Comparison of ENCODE assay signal across 8 cellular contexts in the genomic region with DNA sequence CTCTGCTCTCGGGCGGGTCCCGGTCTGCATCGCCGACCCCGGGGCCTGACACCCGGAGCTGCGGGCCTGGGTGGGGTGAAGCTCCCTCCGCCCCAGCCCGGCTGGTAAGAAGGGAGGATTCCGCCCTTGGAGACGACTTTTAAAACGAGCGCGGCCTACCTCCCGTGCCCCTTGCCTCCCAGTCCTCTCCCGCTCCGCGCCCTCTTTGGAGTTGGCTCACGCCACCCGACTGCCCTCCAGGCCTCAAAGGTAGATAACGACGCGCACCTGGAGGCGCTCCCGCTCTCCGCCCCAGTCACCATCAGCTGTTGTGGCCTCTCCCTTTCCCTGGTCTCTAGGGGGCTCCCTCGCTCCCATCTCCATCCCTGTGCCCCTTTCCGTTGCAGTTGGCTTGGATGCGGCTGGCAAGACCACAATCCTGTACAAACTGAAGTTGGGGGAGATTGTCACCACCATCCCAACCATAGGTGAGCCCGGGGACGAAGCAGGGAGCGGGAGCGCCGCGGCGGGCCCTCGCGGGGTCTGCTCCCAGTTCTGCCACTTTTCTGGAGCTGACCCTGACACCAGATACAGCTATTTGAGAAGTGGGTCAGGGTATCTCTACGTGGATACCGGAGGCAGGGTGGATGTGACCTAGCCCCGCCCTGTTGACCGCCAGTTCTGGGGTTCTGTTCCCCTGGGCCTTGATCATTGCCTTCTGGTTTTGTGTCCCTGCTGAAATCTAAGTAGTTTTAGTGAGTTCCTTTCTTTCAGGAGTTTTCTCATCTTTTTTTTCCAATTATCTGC. TPM values are rescaled to one million over a fixed set of nuclear protein-coding genes. Genes with fewer than 3 reads are reported as not detected.
A peak's percentile ranks its signal among the peaks of the same experiment; 100 is the strongest.
DNase-seq lines count a peak whose midpoint lies in the region; ATAC-seq, FAIRE-seq and TF ChIP-seq lines count a peak whose summit lies in the region.

No MANE protein-coding gene starts in this region.

- H4K20me1 ChIP-seq in GM23338 (replicated peaks; ENCODE audit: insufficient read depth) (peaks cover 16% of the 10 kb centered on the region), keratinocyte (ENCODE audit: control insufficient read depth, extremely low read depth, insufficient read depth, low read length) (no peaks in the 10 kb centered on the region), smooth muscle cell (ENCODE audit: low read depth) (peaks cover 23% of the 10 kb centered on the region)

- no peaks in the 10 kb centered on the region for H3K9me2 ChIP-seq in GM23338 (ENCODE audit: insufficient read depth)

- H3K27me3 Mint-ChIP-seq in GM23338 (ENCODE audit: insufficient read depth, low read depth, poor library complexity) (peaks cover 37% of the 10 kb centered on the region), chondrocyte (ENCODE audit: low read depth) (no peaks in the 10 kb centered on the region)

- H3K4me3 ChIP-seq in GM23338 (peak overlapping the region; percentile 97), keratinocyte (ENCODE audit: control insufficient read depth in 2 of 3, extremely low read depth in 1 of 3, insufficient read depth in 2 of 3, low read depth in 1 of 3, low read length in 3 of 3) (peak overlapping the region; percentile 85 to 88 (median 88)), smooth muscle cell (peak overlapping the region; percentile 98)

- H3K9me3 Mint-ChIP-seq in GM23338 (no peaks in the 10 kb centered on the region; the same call in 2 of the 3 replicates), chondrocyte (ENCODE audit: low read depth) (no peaks in the 10 kb centered on the region)

- dilution Hi-C loops in keratinocyte (cut with MboI; ENCODE audit: extremely low pct_ligation_motif_present, low sequenced_read_pairs), result no loop called here

- TF ChIP-seq CTCF in GM23338 (conservative IDR thresholded peaks at IDR 0.05; ENCODE audit: low read depth in 2 of 2) (peak; percentile 62 to 92), chondrocyte (IDR thresholded peaks at IDR 0.05) (peak; percentile 80), keratinocyte (optimal IDR thresholded peaks at IDR 0.05 in 1 of 3, IDR thresholded peaks at IDR 0.05 in 1 of 3, conservative IDR thresholded peaks at IDR 0.05 in 1 of 3; ENCODE audit: extremely low read depth in 1 of 3, insufficient read depth in 2 of 3, low read length in 3 of 3) (peak; percentile 49 to 86 (median 55)), smooth muscle cell (IDR thresholded peaks at IDR 0.05; ENCODE audit: borderline replicate concordance, insufficient read depth, poor library complexity, severe bottlenecking) (peak; percentile 39)

- peak overlapping the region; percentile 76; the same call in 1 of the 2 replicates for H3K27ac ChIP-seq in GM23338 (ENCODE audit: low read depth)
- H3K27ac ChIP-seq in keratinocyte (ENCODE audit: control insufficient read depth, insufficient read depth, low read length), result peak overlapping the region; percentile 79
- H3K27ac ChIP-seq in smooth muscle cell (ENCODE audit: low read depth), result peak overlapping the region; percentile 69

- peak; percentile 72 for ATAC-seq in GM23338

- FAIRE-seq in keratinocyte (lab: Jason Lieb, UNC), result no peak

- H2AFZ ChIP-seq in GM23338 (peak overlapping the region; percentile 91), keratinocyte (ENCODE audit: control insufficient read depth, low read length) (peak overlapping the region; percentile 88), smooth muscle cell (ENCODE audit: low read depth) (peak overlapping the region; percentile 95)

- H3K4me3 Mint-ChIP-seq in GM23338 (peak overlapping the region; percentile 90), chondrocyte (ENCODE audit: unreplicated experiment) (peak overlapping the region; percentile 92)

- 4% methylated on average over 43 of the region's 43 CpGs for WGBS in smooth muscle cell (ENCODE audit: low lambda C conversion rate)

- H3K4me1 ChIP-seq in GM23338 (ENCODE audit: insufficient read depth) (peaks cover 27% of the 10 kb centered on the region), keratinocyte (ENCODE audit: control insufficient read depth, extremely low read depth, insufficient read depth, low read length) (peaks cover 30% of the 10 kb centered on the region), smooth muscle cell (ENCODE audit: low read depth) (peaks cover 18% of the 10 kb centered on the region)

- peak overlapping the region; percentile 98 for H3K4me2 ChIP-seq in GM23338
- H3K4me2 ChIP-seq in keratinocyte (ENCODE audit: control insufficient read depth, extremely low read depth, insufficient read depth, low read depth, low read length), result peak overlapping the region; percentile 86
- H3K4me2 ChIP-seq in smooth muscle cell, result peak overlapping the region; percentile 90

- H3K9me3 ChIP-seq in keratinocyte (ENCODE audit: control insufficient read depth, low read depth, low read length) (no peaks in the 10 kb centered on the region), smooth muscle cell (replicated peaks; ENCODE audit: low read depth) (no peaks in the 10 kb centered on the region)

- peaks cover 24% of the 10 kb centered on the region for H3K79me2 ChIP-seq in GM23338 (replicated peaks; ENCODE audit: insufficient read depth)
- peaks cover 29% of the 10 kb centered on the region for H3K79me2 ChIP-seq in keratinocyte (ENCODE audit: control insufficient read depth, insufficient read depth, low read length)
- peaks cover 33% of the 10 kb centered on the region for H3K79me2 ChIP-seq in smooth muscle cell (ENCODE audit: low read depth)

- DNase-seq in GDM1 (lab: John Stamatoyannopoulos, UW) (peak; percentile 41), GM23338 (ENCODE audit: low spot score) (peak; percentile 91), LHCN-M2 (ENCODE audit: low read depth) (peak; percentile 69), SW 1271 (lab: John Stamatoyannopoulos, UW) (peak; percentile 32 to 61), chondrocyte (ENCODE audit: low spot score) (no peak), keratinocyte (ENCODE audit: low read depth, low spot score) (no peak), smooth muscle cell (lab: John Stamatoyannopoulos, UW; ENCODE audit: unreplicated experiment) (peak; percentile 34), mesenteric fat pad (ENCODE audit: low spot score) (no peak)

- H3K27ac Mint-ChIP-seq in GM23338 (peak overlapping the region; percentile 93), chondrocyte (ENCODE audit: unreplicated experiment) (peak overlapping the region; percentile 91)

- H3K4me1 Mint-ChIP-seq in GM23338 (peaks cover 23% of the 10 kb centered on the region), chondrocyte (ENCODE audit: low read depth) (peaks cover 40% of the 10 kb centered on the region)

- H3K27me3 ChIP-seq in GM23338 (ENCODE audit: insufficient read depth) (peaks cover 24% of the 10 kb centered on the region), keratinocyte (ENCODE audit: control insufficient read depth, extremely low read depth, insufficient read depth, low read length) (no peaks in the 10 kb centered on the region), smooth muscle cell (ENCODE audit: low read depth) (no peaks in the 10 kb centered on the region)

- peaks cover 8% of the 10 kb centered on the region for H3F3A ChIP-seq in GM23338 (replicated peaks; ENCODE audit: low read depth)
- no peaks in the 10 kb centered on the region for H3F3A ChIP-seq in smooth muscle cell (ENCODE audit: low read depth)

- H3K36me3 Mint-ChIP-seq in GM23338 (ENCODE audit: low read depth), result peaks cover 31% of the 10 kb centered on the region
- H3K36me3 Mint-ChIP-seq in chondrocyte (ENCODE audit: low read depth), result peaks cover 12% of the 10 kb centered on the region

- H3K36me3 ChIP-seq in GM23338 (ENCODE audit: insufficient read depth), result peaks cover 10% of the 10 kb centered on the region
- H3K36me3 ChIP-seq in keratinocyte (ENCODE audit: control insufficient read depth in 2 of 2, extremely low read depth in 1 of 2, insufficient read depth in 2 of 2, low read length in 2 of 2), result peaks cover 9% of the 10 kb centered on the region in 2 experiments
- peaks cover 3% of the 10 kb centered on the region for H3K36me3 ChIP-seq in smooth muscle cell (ENCODE audit: low read depth)

- peak overlapping the region; percentile 90 for H3K9ac ChIP-seq in keratinocyte (ENCODE audit: control insufficient read depth, extremely low read depth, insufficient read depth, low read length)
- H3K9ac ChIP-seq in smooth muscle cell (ENCODE audit: low read depth), result peak overlapping the region; percentile 97

- peaks cover 2% of the 10 kb centered on the region for H3K9me1 ChIP-seq in keratinocyte (ENCODE audit: control insufficient read depth, extremely low read depth, insufficient read depth, low read length)

RNA-seq across cellular contexts. Expression of gene ARF5, which starts 0.7 kb away (rescaled TPM):
- 196 TPM in 2 replicates for total RNA-seq in GM23338 (2014; rRNA removed; shearing (Covaris generic))
- 201 and 206 TPM in 2 replicates for polyA plus RNA-seq in GM23338 (2016; fragmentation: Nextera tagmentation; extraction: Ambion mirVana)
- 300 and 309 TPM in 2 replicates for total RNA-seq in LHCN-M2 (2014; rRNA removed)
- polyA plus RNA-seq in LHCN-M2 (2012), result 345 TPM
- 137 to 143 TPM (median 137 TPM) in 3 replicates for total RNA-seq in chondrocyte
- polyA plus RNA-seq in keratinocyte, result 258 to 322 TPM (median 274 TPM) in 3 replicates
- polyA plus RNA-seq in keratinocyte (2011; ENCODE audit: low read depth), result 663 TPM
- 182 and 307 TPM in 2 replicates for polyA plus RNA-seq in keratinocyte (2011; cell fraction: cytosol; rRNA removed)
- 127 and 141 TPM in 2 replicates for polyA plus RNA-seq in keratinocyte (2011; cell fraction: nucleus; rRNA removed)
- polyA plus RNA-seq in keratinocyte (2012; ENCODE audit: low replicate concordance), result 168 and 215 TPM in 2 replicates
- polyA minus RNA-seq in keratinocyte, result 106 to 236 TPM (median 144 TPM) in 3 replicates
- 167 TPM for polyA minus RNA-seq in keratinocyte (2011; cell fraction: cytosol; rRNA and poly(A)+ RNA removed)
- 40.5 and 42.7 TPM in 2 replicates for polyA minus RNA-seq in keratinocyte (2011; cell fraction: nucleus; rRNA and poly(A)+ RNA removed)
- total RNA-seq in smooth muscle cell, result 184 and 219 TPM in 2 replicates
- 196 and 236 TPM in 2 replicates for polyA plus RNA-seq in smooth muscle cell
- 96.2 TPM for total RNA-seq in mesenteric fat pad

RNA-seq across cellular contexts. Expression of gene GCC1, which starts 3.5 kb away (rescaled TPM):
- 17.6 and 21.1 TPM in 2 replicates for total RNA-seq in GM23338 (2014; rRNA removed; shearing (Covaris generic))
- 2.4 and 3.2 TPM in 2 replicates for polyA plus RNA-seq in GM23338 (2016; fragmentation: Nextera tagmentation; extraction: Ambion mirVana)
- total RNA-seq in LHCN-M2 (2014; rRNA removed), result 23.4 and 25.7 TPM in 2 replicates
- polyA plus RNA-seq in LHCN-M2 (2012), result 12.9 TPM
- total RNA-seq in chondrocyte, result 15.8 to 19.9 TPM (median 18.9 TPM) in 3 replicates
- 8.7 to 9.5 TPM (median 8.9 TPM) in 3 replicates for polyA plus RNA-seq in keratinocyte
- polyA plus RNA-seq in keratinocyte (2011; ENCODE audit: low read depth), result 14.9 TPM
- polyA plus RNA-seq in keratinocyte (2011; cell fraction: cytosol; rRNA removed), result 9.2 and 10.0 TPM in 2 replicates
- polyA plus RNA-seq in keratinocyte (2011; cell fraction: nucleus; rRNA removed), result 12.1 and 12.4 TPM in 2 replicates
- polyA plus RNA-seq in keratinocyte (2012; ENCODE audit: low replicate concordance), result 14.7 and 15.2 TPM in 2 replicates
- polyA minus RNA-seq in keratinocyte, result 14.7 to 16.9 TPM (median 16.6 TPM) in 3 replicates
- 13.2 TPM for polyA minus RNA-seq in keratinocyte (2011; cell fraction: cytosol; rRNA and poly(A)+ RNA removed)
- polyA minus RNA-seq in keratinocyte (2011; cell fraction: nucleus; rRNA and poly(A)+ RNA removed), result 9.4 and 15.2 TPM in 2 replicates
- total RNA-seq in smooth muscle cell, result 14.2 and 17.1 TPM in 2 replicates
- 15.6 and 20.3 TPM in 2 replicates for polyA plus RNA-seq in smooth muscle cell
- total RNA-seq in mesenteric fat pad, result 16.4 TPM

RNA-seq across cellular contexts. Expression of gene FSCN3, which starts 4.6 kb away (rescaled TPM):
- total RNA-seq in GM23338 (2014; rRNA removed; shearing (Covaris generic)), result 0.31 and 3.5 TPM in 2 replicates
- polyA plus RNA-seq in GM23338 (2016; fragmentation: Nextera tagmentation; extraction: Ambion mirVana) (0.87 TPM in 1 of 2 replicates, not detected in the other), keratinocyte (0.31 to 1.2 TPM (median 0.51 TPM) in 3 replicates), smooth muscle cell (1.3 TPM in 1 of 2 replicates, not detected in the other)
- total RNA-seq in LHCN-M2 (2014; rRNA removed) (0.26 and 2.6 TPM in 2 replicates), chondrocyte (not detected in 3 replicates), smooth muscle cell (0.94 and 4.0 TPM in 2 replicates), mesenteric fat pad (0.39 TPM)
- 0.35 TPM for polyA plus RNA-seq in LHCN-M2 (2012)
- polyA plus RNA-seq in keratinocyte (2011; ENCODE audit: low read depth), result 0.16 TPM
- polyA plus RNA-seq in keratinocyte (2011; cell fraction: cytosol; rRNA removed), result 0.46 and 0.87 TPM in 2 replicates
- polyA plus RNA-seq in keratinocyte (2011; cell fraction: nucleus; rRNA removed), result 1.2 and 1.6 TPM in 2 replicates
- polyA plus RNA-seq in keratinocyte (2012; ENCODE audit: low replicate concordance), result 0.61 and 0.83 TPM in 2 replicates
- 1.2 TPM in 1 of 3 replicates, not detected in the others for polyA minus RNA-seq in keratinocyte
- polyA minus RNA-seq in keratinocyte (2011; cell fraction: cytosol; rRNA and poly(A)+ RNA removed), result not detected
- polyA minus RNA-seq in keratinocyte (2011; cell fraction: nucleus; rRNA and poly(A)+ RNA removed), result not detected in 2 replicates

RNA-seq across cellular contexts. Expression of gene PAX4, which starts 29.1 kb away (rescaled TPM):
- not detected in 2 replicates for total RNA-seq in GM23338 (2014; rRNA removed; shearing (Covaris generic))
- not detected in 2 replicates for polyA plus RNA-seq in GM23338 (2016; fragmentation: Nextera tagmentation; extraction: Ambion mirVana)
- total RNA-seq in LHCN-M2 (2014; rRNA removed), result not detected in 2 replicates
- not detected for polyA plus RNA-seq in LHCN-M2 (2012)
- total RNA-seq in chondrocyte, result not detected in 3 replicates
- not detected in 3 replicates for polyA plus RNA-seq in keratinocyte
- polyA plus RNA-seq in keratinocyte (2011; ENCODE audit: low read depth), result not detected
- not detected in 2 replicates for polyA plus RNA-seq in keratinocyte (2011; cell fraction: cytosol; rRNA removed)
- polyA plus RNA-seq in keratinocyte (2011; cell fraction: nucleus; rRNA removed), result not detected in 2 replicates
- polyA plus RNA-seq in keratinocyte (2012; ENCODE audit: low replicate concordance), result not detected in 2 replicates
- polyA minus RNA-seq in keratinocyte, result not detected in 3 replicates
- not detected for polyA minus RNA-seq in keratinocyte (2011; cell fraction: cytosol; rRNA and poly(A)+ RNA removed)
- polyA minus RNA-seq in keratinocyte (2011; cell fraction: nucleus; rRNA and poly(A)+ RNA removed), result not detected in 2 replicates
- total RNA-seq in smooth muscle cell, result not detected in 2 replicates
- polyA plus RNA-seq in smooth muscle cell, result not detected in 2 replicates
- total RNA-seq in mesenteric fat pad, result not detected

Comparison
In these comparisons a context has a peak if more than half of its experiments do, and no peak if none do; other contexts are left out.
1. DNase-seq: peak in GDM1 (single experiment), GM23338 (single experiment), LHCN-M2 (single experiment), SW 1271 (2 of 2) and smooth muscle cell (single experiment); none in chondrocyte (single experiment), keratinocyte (single experiment) and mesenteric fat pad (single experiment).
2. Peak in every context shown above with its lines, with median percentiles within 50 percentile points of each other: H2AFZ ChIP-seq, H3K27ac ChIP-seq, H3K4me2 ChIP-seq, H3K4me3 ChIP-seq and CTCF ChIP-seq.